8 cellular contexts compared by ENCODE assay signal in genomic region chr7:66682350-66683093, GRCh38. TPM values are rescaled to one million over a fixed set of nuclear protein-coding genes. Genes with fewer than 3 reads are reported as not detected.
DNase-seq lines count a peak whose midpoint lies in the region; ATAC-seq and TF ChIP-seq lines count a peak whose summit lies in the region.

No MANE protein-coding gene starts in this region.

- H3K9me3 ChIP-seq in left lung, result no peaks in the 10 kb centered on the region
- no peaks in the 10 kb centered on the region for H3K9me3 ChIP-seq in testis

- 0 to 2% methylated on average over 22 to 66 of the region's 66 CpGs for WGBS in testis, 2 donors

- peak; percentile 26 for ATAC-seq in GM21619 (IDR thresholded peaks at IDR 0.05; ENCODE audit: unreplicated experiment)
- peak; percentile 60 for ATAC-seq in left lung
- no peak for ATAC-seq in GM18520 (IDR thresholded peaks at IDR 0.05; ENCODE audit: unreplicated experiment)

- H3K4me3 ChIP-seq in GM12864 (ENCODE audit: low read depth, low read length), result peak overlapping the region; percentile 96
- peak overlapping the region; percentile 89 to 97 for H3K4me3 ChIP-seq in left lung
- H3K4me3 ChIP-seq in testis, result peak overlapping the region; percentile 83 to 98

- TF ChIP-seq CTCF in GM12864 (IDR thresholded peaks at IDR 0.05; ENCODE audit: low read depth, low read length, missing control alignments) (no peak), left lung (IDR thresholded peaks at IDR 0.05) (no peak), testis (IDR thresholded peaks at IDR 0.05) (no peak)

- no peak for TF ChIP-seq POLR2A in testis (IDR thresholded peaks at IDR 0.05)

- peak overlapping the region; percentile 87 to 99 for H3K27ac ChIP-seq in left lung
- H3K27ac ChIP-seq in testis, result peak overlapping the region; percentile 85 to 96

- no peaks in the 10 kb centered on the region for H3K36me3 ChIP-seq in left lung
- no peaks in the 10 kb centered on the region for H3K36me3 ChIP-seq in testis (ENCODE audit: low read depth, missing control alignments)

- no peak for DNase-seq in GM12864 (ENCODE audit: low read depth)
- DNase-seq in LHCN-M2 (ENCODE audit: low read depth), result peak; percentile 58
- DNase-seq in T47D (ENCODE audit: low read depth in 1 of 2, low spot score in 1 of 2), result peak; percentile 31 to 38
- DNase-seq in left lung, result no peak
- DNase-seq in testis, result no peak
- no peak for DNase-seq in activated gamma-delta T cell (lab: John Stamatoyannopoulos, UW)

- H3K27me3 ChIP-seq in left lung, result no peaks in the 10 kb centered on the region
- H3K27me3 ChIP-seq in testis, result no peaks in the 10 kb centered on the region

- intact Hi-C loops in left lung (cut with DNase I) (no loop called here), testis (cut with DNase I; ENCODE audit: low total_unique reads) (no loop called here)

- H3K4me1 ChIP-seq in left lung (peaks cover 12 to 30% of the 10 kb centered on the region in 2 donors), testis (peaks cover 6% of the 10 kb centered on the region)

- in situ Hi-C loops in T47D (cut with HindIII; ENCODE audit: low pct_unique_long_range_greater_than_20kb, low sequenced_read_pairs), result no loop called here

RNA-seq across cellular contexts. Expression of gene KCTD7, which starts 53.8 kb away (rescaled TPM):
- total RNA-seq in LHCN-M2 (2014; rRNA removed), result 9.1 and 11.3 TPM in 2 replicates
- 10.4 TPM for polyA plus RNA-seq in LHCN-M2 (2012)
- 10 to 100 TPM; 10.4 to 12.4 TPM for total RNA-seq in left lung
- total RNA-seq in testis, result 10 to 100 TPM; 62.4 to 71.7 TPM
- 36.1 TPM for polyA plus RNA-seq in testis (ENCODE audit: insufficient read depth, low read depth, low replicate concordance)

RNA-seq across cellular contexts. Expression of gene RABGEF1, which starts 58.0 kb away (rescaled TPM):
- 44.5 and 58.3 TPM in 2 replicates for total RNA-seq in LHCN-M2 (2014; rRNA removed)
- 25.4 TPM for polyA plus RNA-seq in LHCN-M2 (2012)
- total RNA-seq in left lung, result 10 to 100 TPM; 22.5 to 22.7 TPM
- total RNA-seq in testis, result 10 to 100 TPM; 62.5 to 78.4 TPM
- polyA plus RNA-seq in testis (ENCODE audit: insufficient read depth, low read depth, low replicate concordance), result 70.2 TPM

Comparison
In these comparisons a context has a peak if more than half of its experiments do, and no peak if none do; other contexts are left out.
1. DNase-seq: peak in LHCN-M2 (single experiment) and T47D (2 of 2); none in GM12864 (single experiment), left lung (0 of 2), testis (single experiment) and activated gamma-delta T cell (single experiment).
2. Peak in every context shown above with its lines, with median percentiles within 50 percentile points of each other: H3K4me3 ChIP-seq.